In the genomic region with DNA sequence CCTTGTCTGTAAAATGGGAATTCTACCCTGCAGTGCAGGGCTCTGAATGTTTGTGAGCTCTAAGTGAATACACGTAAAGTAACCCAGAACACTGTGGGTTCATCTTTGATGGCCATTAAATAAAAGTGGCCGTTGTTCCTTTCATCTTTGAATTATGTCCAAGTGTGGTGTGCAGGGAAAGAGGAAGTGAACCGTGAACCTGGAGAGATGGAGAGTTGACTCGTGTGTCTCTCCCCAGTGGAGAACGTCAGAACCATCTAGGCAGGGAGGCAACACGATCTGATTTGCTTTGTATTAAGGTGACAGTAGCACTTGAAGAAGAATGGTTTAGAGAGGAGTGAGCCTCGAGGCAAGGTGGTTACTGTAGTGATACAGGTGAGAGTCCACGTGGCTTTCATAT, we compare ENCODE assay signal across 1 cellular context.
TF ChIP-seq lines count a peak whose summit lies in the region.

No MANE protein-coding gene starts in this region.

TF ChIP-seq in K562, 482 proteins besides CTCF, POLR2A, EP300 and RAD21 (continued from another document):
- TF ChIP-seq, protein P1, sequence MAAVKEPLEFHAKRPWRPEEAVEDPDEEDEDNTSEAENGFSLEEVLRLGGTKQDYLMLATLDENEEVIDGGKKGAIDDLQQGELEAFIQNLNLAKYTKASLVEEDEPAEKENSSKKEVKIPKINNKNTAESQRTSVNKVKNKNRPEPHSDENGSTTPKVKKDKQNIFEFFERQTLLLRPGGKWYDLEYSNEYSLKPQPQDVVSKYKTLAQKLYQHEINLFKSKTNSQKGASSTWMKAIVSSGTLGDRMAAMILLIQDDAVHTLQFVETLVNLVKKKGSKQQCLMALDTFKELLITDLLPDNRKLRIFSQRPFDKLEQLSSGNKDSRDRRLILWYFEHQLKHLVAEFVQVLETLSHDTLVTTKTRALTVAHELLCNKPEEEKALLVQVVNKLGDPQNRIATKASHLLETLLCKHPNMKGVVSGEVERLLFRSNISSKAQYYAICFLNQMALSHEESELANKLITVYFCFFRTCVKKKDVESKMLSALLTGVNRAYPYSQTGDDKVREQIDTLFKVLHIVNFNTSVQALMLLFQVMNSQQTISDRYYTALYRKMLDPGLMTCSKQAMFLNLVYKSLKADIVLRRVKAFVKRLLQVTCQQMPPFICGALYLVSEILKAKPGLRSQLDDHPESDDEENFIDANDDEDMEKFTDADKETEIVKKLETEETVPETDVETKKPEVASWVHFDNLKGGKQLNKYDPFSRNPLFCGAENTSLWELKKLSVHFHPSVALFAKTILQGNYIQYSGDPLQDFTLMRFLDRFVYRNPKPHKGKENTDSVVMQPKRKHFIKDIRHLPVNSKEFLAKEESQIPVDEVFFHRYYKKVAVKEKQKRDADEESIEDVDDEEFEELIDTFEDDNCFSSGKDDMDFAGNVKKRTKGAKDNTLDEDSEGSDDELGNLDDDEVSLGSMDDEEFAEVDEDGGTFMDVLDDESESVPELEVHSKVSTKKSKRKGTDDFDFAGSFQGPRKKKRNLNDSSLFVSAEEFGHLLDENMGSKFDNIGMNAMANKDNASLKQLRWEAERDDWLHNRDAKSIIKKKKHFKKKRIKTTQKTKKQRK (IDR thresholded peaks at IDR 0.05; ENCODE audit: borderline replicate concordance, low read depth, low read length) = no peak
- peak; percentile 89 for TF ChIP-seq SPI1 (IDR thresholded peaks at IDR 0.05; ENCODE audit: borderline replicate concordance, low read depth, low read length)
